ENCODE assay signal across 1 cellular context in genomic region chr4:183118141-183118540, GRCh38.
TF ChIP-seq lines count a peak whose summit lies in the region.

No MANE protein-coding gene starts in this region.

TF ChIP-seq in H1, 55 proteins besides CTCF, POLR2A, EP300 and RAD21:
- TF ChIP-seq EZH2 (IDR thresholded peaks at IDR 0.05; ENCODE audit: low read depth, low read length, severe bottlenecking): no peak
- no peak for TF ChIP-seq TAF7 (optimal IDR thresholded peaks at IDR 0.05; ENCODE audit: borderline replicate concordance, low read depth, low read length)
- TF ChIP-seq SUZ12 (IDR thresholded peaks at IDR 0.05; ENCODE audit: low read length): no peak
- no peak for TF ChIP-seq SIX5 (IDR thresholded peaks at IDR 0.05; ENCODE audit: low read depth, low read length)
- TF ChIP-seq TCF12 (IDR thresholded peaks at IDR 0.05; ENCODE audit: low read depth, low read length): no peak
- TF ChIP-seq HDAC6 (IDR thresholded peaks at IDR 0.05; ENCODE audit: low read depth, low read length): no peak
- no peak for TF ChIP-seq CHD7 (IDR thresholded peaks at IDR 0.05; ENCODE audit: insufficient replicate concordance, low read length)
- TF ChIP-seq RBBP5 (IDR thresholded peaks at IDR 0.05; ENCODE audit: borderline replicate concordance, low read depth, low read length): no peak
- no peak for TF ChIP-seq GABPA (IDR thresholded peaks at IDR 0.05; ENCODE audit: borderline replicate concordance, insufficient read depth, low read length)
- no peak for TF ChIP-seq TAF1 (IDR thresholded peaks at IDR 0.05; ENCODE audit: low read depth, low read length)
- TF ChIP-seq CBX8 (IDR thresholded peaks at IDR 0.05; ENCODE audit: borderline replicate concordance, low read depth, low read length): no peak
- TF ChIP-seq FOSL1 (IDR thresholded peaks at IDR 0.05; ENCODE audit: insufficient read depth, low read depth, low read length): no peak
- TF ChIP-seq ZNF274 (IDR thresholded peaks at IDR 0.05; ENCODE audit: borderline replicate concordance, extremely low read depth, low read length): no peak
- no peak for TF ChIP-seq POU5F1 (IDR thresholded peaks at IDR 0.05; ENCODE audit: low read depth, low read length)
- no peak for TF ChIP-seq SP2 (IDR thresholded peaks at IDR 0.05; ENCODE audit: low read length)
- TF ChIP-seq SIN3A (conservative IDR thresholded peaks at IDR 0.05 in 1 of 2, IDR thresholded peaks at IDR 0.05 in 1 of 2; ENCODE audit: low read depth in 1 of 2, low read length in 2 of 2): no peak
- TF ChIP-seq E2F6 (IDR thresholded peaks at IDR 0.05): no peak
- TF ChIP-seq CHD1 (IDR thresholded peaks at IDR 0.05; ENCODE audit: low read depth, low read length): no peak
